Comparison of ENCODE assay signal across 8 cellular contexts in genomic region chr11:126352934-126353801, GRCh38. TPM values are rescaled to one million over a fixed set of nuclear protein-coding genes. Genes with fewer than 3 reads are reported as not detected.
A peak's percentile ranks its signal among the peaks of the same experiment; 100 is the strongest.
DNase-seq lines count a peak whose midpoint lies in the region; ATAC-seq, FAIRE-seq and TF ChIP-seq lines count a peak whose summit lies in the region.

No MANE protein-coding gene starts in this region.

- H3K27ac Mint-ChIP-seq in activated naive CD4-positive, alpha-beta T cell treated with anti-CD3 and anti-CD28 coated beads for 36 hours, result peak overlapping the region; percentile 71
- peak overlapping the region; percentile 48 for H3K27ac Mint-ChIP-seq in stimulated activated memory B cell treated with anti-CD40 and anti-IgM and Interleukin-4, amounts not matched to agents 10 μg/mL and 1 μg/mL and 100 μg/mL, for 72 hours

- no peak for TF ChIP-seq CTCF in dorsolateral prefrontal cortex (IDR thresholded peaks at IDR 0.05 in 54 of 56, conservative IDR thresholded peaks at IDR 0.05 in 2 of 56; ENCODE audit: low read depth in 1 of 56, partially characterized antibody in 56 of 56)
- no peak for TF ChIP-seq CTCF in pancreas (IDR thresholded peaks at IDR 0.05)

- no peaks in the 10 kb centered on the region for H3K27me3 Mint-ChIP-seq in activated naive CD4-positive, alpha-beta T cell treated with anti-CD3 and anti-CD28 coated beads for 36 hours (ENCODE audit: low read depth)
- no peaks in the 10 kb centered on the region for H3K27me3 Mint-ChIP-seq in stimulated activated memory B cell treated with anti-CD40 and anti-IgM and Interleukin-4, amounts not matched to agents 10 μg/mL and 1 μg/mL and 100 μg/mL, for 72 hours

- ATAC-seq in stimulated activated memory B cell treated with anti-CD40 and anti-IgM and Interleukin-4, amounts not matched to agents 10 μg/mL and 1 μg/mL and 100 μg/mL, for 72 hours, result no peak
- ATAC-seq in pancreas, result no peak

- peak; percentile 52 for DNase-seq in activated naive CD4-positive, alpha-beta T cell treated with anti-CD3 and anti-CD28 coated beads for 36 hours
- DNase-seq in activated naive CD4-positive, alpha-beta T cell treated with Interleukin-2 at 50 U/mL for 16 hours, result no peak
- DNase-seq in RKO (ENCODE audit: low spot score) (peak; percentile 84), dorsolateral prefrontal cortex (no peak), A172 (ENCODE audit: low spot score) (no peak), posterior cingulate gyrus (no peak), pancreas (no peak)

- peak overlapping the region in 1 of 59 donors; percentile 13 for H3K4me3 ChIP-seq in dorsolateral prefrontal cortex
- no peak overlapping the region for H3K4me3 ChIP-seq in pancreas

- no peaks in the 10 kb centered on the region for H3K9me3 ChIP-seq in pancreas

- peaks cover 16% of the 10 kb centered on the region for H3K36me3 Mint-ChIP-seq in activated naive CD4-positive, alpha-beta T cell treated with anti-CD3 and anti-CD28 coated beads for 36 hours (ENCODE audit: low read depth)
- peaks cover 17% of the 10 kb centered on the region for H3K36me3 Mint-ChIP-seq in stimulated activated memory B cell treated with anti-CD40 and anti-IgM and Interleukin-4, amounts not matched to agents 10 μg/mL and 1 μg/mL and 100 μg/mL, for 72 hours

- H3K27me3 ChIP-seq in dorsolateral prefrontal cortex, result no peaks in the 10 kb centered on the region
- no peaks in the 10 kb centered on the region for H3K27me3 ChIP-seq in pancreas

- 82 to 91% methylated on average over 4 of the region's 4 CpGs for WGBS in pancreas, 2 donors

- H3K36me3 ChIP-seq in pancreas, result no peaks in the 10 kb centered on the region

- H3K4me1 ChIP-seq in pancreas, result peaks cover 0 to 22% (median 4%) of the 10 kb centered on the region in 3 donors

- peaks cover 35% of the 10 kb centered on the region for H3K4me1 Mint-ChIP-seq in activated naive CD4-positive, alpha-beta T cell treated with anti-CD3 and anti-CD28 coated beads for 36 hours (ENCODE audit: low read depth)
- peaks cover 20% of the 10 kb centered on the region for H3K4me1 Mint-ChIP-seq in stimulated activated memory B cell treated with anti-CD40 and anti-IgM and Interleukin-4, amounts not matched to agents 10 μg/mL and 1 μg/mL and 100 μg/mL, for 72 hours

- H3K27ac ChIP-seq in dorsolateral prefrontal cortex (peak overlapping the region in 30 of 59 donors; percentile 6 to 78 (median 26)), pancreas (no peak overlapping the region)

- CTCF ChIA-PET in activated naive CD4-positive, alpha-beta T cell treated with anti-CD3 and anti-CD28 coated beads for 36 hours (lab: Charles Lee), result interaction anchor here (0.5 to 3.7 kb wide), 2 partner anchors 30 to 42 kb away, joined by 3 to 19 read pairs; no protein-coding TSS in a partner anchor

- no peak for FAIRE-seq in pancreas (lab: Jason Lieb, UNC)

- intact Hi-C loops in activated naive CD4-positive, alpha-beta T cell treated with anti-CD3 and anti-CD28 coated beads for 36 hours (cut with micrococcal nuclease), result loop anchor here (1.0 kb wide), 2 partner anchors 35 to 49 kb away; partner anchors contain the start of gene DCPS
- intact Hi-C loops in dorsolateral prefrontal cortex (cut with DNase I) (loop anchor here in 1 of 2 donors (2.0 kb wide), 1 partner anchor 42 kb away; no protein-coding TSS in a partner anchor), posterior cingulate gyrus (cut with DNase I) (loop anchor here (5.0 kb wide), 1 partner anchor 41 kb away; no protein-coding TSS in a partner anchor), pancreas (cut with DNase I) (no loop called here)

- no peaks in the 10 kb centered on the region for H3K9me3 Mint-ChIP-seq in activated naive CD4-positive, alpha-beta T cell treated with anti-CD3 and anti-CD28 coated beads for 36 hours
- no peaks in the 10 kb centered on the region for H3K9me3 Mint-ChIP-seq in stimulated activated memory B cell treated with anti-CD40 and anti-IgM and Interleukin-4, amounts not matched to agents 10 μg/mL and 1 μg/mL and 100 μg/mL, for 72 hours

- peak overlapping the region; percentile 54 for H3K4me3 Mint-ChIP-seq in activated naive CD4-positive, alpha-beta T cell treated with anti-CD3 and anti-CD28 coated beads for 36 hours
- H3K4me3 Mint-ChIP-seq in stimulated activated memory B cell treated with anti-CD40 and anti-IgM and Interleukin-4, amounts not matched to agents 10 μg/mL and 1 μg/mL and 100 μg/mL, for 72 hours, result no peak overlapping the region

RNA-seq across cellular contexts. Expression of gene ST3GAL4, which starts 2.3 kb away (rescaled TPM):
- 1 to 10 TPM; 7.6 to 8.0 TPM for total RNA-seq in activated naive CD4-positive, alpha-beta T cell treated with anti-CD3 and anti-CD28 coated beads for 36 hours
- 10 to 100 TPM; 19.8 to 70.4 (median 32.7) TPM for total RNA-seq in dorsolateral prefrontal cortex
- total RNA-seq in A172 (2014; rRNA removed; shearing (Covaris generic)), result 16.7 and 19.4 TPM in 2 replicates
- total RNA-seq in pancreas, result 10 to 100 TPM in 2 of 6 donors, 1 to 10 TPM in 4; 2.6 to 10.5 (median 9.4) TPM
- 10 to 100 TPM in 1 of 2 donors, 1 to 10 TPM in 1; 5.7 to 12.9 TPM for polyA plus RNA-seq in pancreas

RNA-seq across cellular contexts. Expression of gene DCPS, which starts 49.3 kb away (rescaled TPM):
- 10 to 100 TPM; 34.9 to 39.5 TPM for total RNA-seq in activated naive CD4-positive, alpha-beta T cell treated with anti-CD3 and anti-CD28 coated beads for 36 hours
- 10 to 100 TPM in 85 of 120 experiments, 1 to 10 TPM in 35; 5.5 to 17.5 (median 10.9) TPM for total RNA-seq in dorsolateral prefrontal cortex
- 16.2 and 16.6 TPM in 2 replicates for total RNA-seq in A172 (2014; rRNA removed; shearing (Covaris generic))
- total RNA-seq in pancreas, result 10 to 100 TPM in 3 of 6 donors, 1 to 10 TPM in 3; 8.4 to 16.6 (median 9.8) TPM
- polyA plus RNA-seq in pancreas, result 10 to 100 TPM; 15.2 to 16.6 TPM

Comparison
In these comparisons a context has a peak if more than half of its experiments do, and no peak if none do; other contexts are left out.
1. DNase-seq: peak in activated naive CD4-positive, alpha-beta T cell treated with anti-CD3 and anti-CD28 coated beads for 36 hours (single experiment) and RKO (single experiment); none in activated naive CD4-positive, alpha-beta T cell treated with Interleukin-2 at 50 U/mL for 16 hours (single experiment), dorsolateral prefrontal cortex (0 of 10), A172 (single experiment), posterior cingulate gyrus (0 of 10) and pancreas (0 of 6).
2. H3K27ac ChIP-seq: peak in dorsolateral prefrontal cortex (30 of 59); none in pancreas (0 of 4).
3. intact Hi-C loops: an anchor here in activated naive CD4-positive, alpha-beta T cell treated with anti-CD3 and anti-CD28 coated beads for 36 hours (1.0 kb wide) and posterior cingulate gyrus (5.0 kb wide); none called in pancreas.